Comparison of ENCODE assay signal across 1 cellular context in the genomic region with DNA sequence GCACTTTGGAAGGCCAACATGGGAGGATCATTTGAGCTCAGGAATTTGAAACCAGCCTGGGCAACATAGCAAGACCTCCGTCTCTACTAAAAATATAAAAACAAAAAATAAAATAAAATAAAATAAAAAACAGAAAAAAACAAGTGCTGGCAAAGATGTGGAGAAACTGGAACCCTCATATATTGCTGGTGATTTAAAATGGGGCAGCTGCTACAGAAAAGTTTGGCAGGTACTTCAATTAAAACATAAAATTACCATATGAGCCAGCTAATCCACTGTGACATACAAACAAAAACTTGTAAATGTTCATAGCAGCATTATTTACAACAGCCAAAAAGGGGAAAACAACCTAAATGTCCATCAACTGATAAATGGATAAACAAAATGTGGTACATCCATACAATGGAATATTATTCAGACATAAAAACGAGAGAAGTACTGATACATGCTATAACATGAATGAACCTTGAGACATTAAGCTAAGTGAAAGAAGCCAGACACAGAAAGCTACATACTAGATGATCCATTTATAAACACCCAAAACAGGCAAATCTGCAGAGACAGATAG.
TF ChIP-seq lines count a peak whose summit lies in the region.

No MANE protein-coding gene starts in this region.

TF ChIP-seq in GM12891, 5 proteins besides CTCF, POLR2A, EP300 and RAD21 (continued from another document):
- TF ChIP-seq SPI1 (IDR thresholded peaks at IDR 0.05; ENCODE audit: low read depth, low read length) (no peak), POU2F2 (IDR thresholded peaks at IDR 0.05; ENCODE audit: low read depth, low read length) (no peak), PAX5 (IDR thresholded peaks at IDR 0.05; ENCODE audit: insufficient read depth, low read length, severe bottlenecking) (no peak), TAF1 (IDR thresholded peaks at IDR 0.05; ENCODE audit: low read depth, low read length) (no peak)
